In the genomic region with DNA sequence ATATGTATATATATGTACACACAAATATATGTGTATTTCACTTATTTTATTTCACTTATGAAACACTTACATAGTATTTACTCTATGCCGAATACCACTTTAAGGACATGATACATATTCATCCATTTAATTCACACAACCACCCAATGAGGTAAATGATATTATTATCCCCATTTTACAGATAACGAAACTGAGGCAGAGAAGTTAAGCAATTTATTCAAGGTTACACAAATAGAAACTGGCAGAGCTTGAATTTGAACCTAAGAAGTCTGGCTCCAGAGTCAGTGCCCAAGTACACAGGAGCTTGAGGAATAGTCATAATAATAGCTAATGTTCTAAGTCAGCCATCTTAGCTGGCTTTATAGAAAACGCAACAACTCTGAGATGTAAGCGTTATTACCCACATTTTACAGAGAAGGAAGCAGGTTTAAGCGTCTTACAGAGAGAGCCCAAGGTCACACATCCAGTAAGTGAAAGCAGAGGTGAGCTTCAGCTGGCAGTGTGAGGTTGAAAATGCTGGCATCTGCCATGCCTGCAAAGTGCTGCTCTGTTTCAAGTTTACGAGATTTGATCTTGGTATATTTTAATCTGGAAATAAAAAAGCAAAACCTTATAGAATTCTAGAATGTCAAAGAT, we compare ENCODE assay signal across 1 cellular context.
TF ChIP-seq lines count a peak whose summit lies in the region.

No MANE protein-coding gene starts in this region.

TF ChIP-seq in K562, 482 proteins besides CTCF, POLR2A, EP300 and RAD21 (continued from another document):
- TF ChIP-seq FOXK2 (conservative IDR thresholded peaks at IDR 0.05 in 1 of 2, IDR thresholded peaks at IDR 0.05 in 1 of 2; ENCODE audit: low read depth in 2 of 2), result no peak
- TF ChIP-seq TARDBP (IDR thresholded peaks at IDR 0.05), result no peak
- TF ChIP-seq KLF16 (IDR thresholded peaks at IDR 0.05), result no peak
- TF ChIP-seq SUPT5H (IDR thresholded peaks at IDR 0.05), result no peak
- TF ChIP-seq SMARCA5 (IDR thresholded peaks at IDR 0.05), result peak; percentile 60; the same call in 1 of the 2 replicates
- peak; percentile 95 for TF ChIP-seq ADNP (tag; IDR thresholded peaks at IDR 0.05)
- TF ChIP-seq RBM25 (IDR thresholded peaks at IDR 0.05; ENCODE audit: low read depth, low read length, severe bottlenecking), result peak; percentile 88
- TF ChIP-seq RCOR1 (IDR thresholded peaks at IDR 0.05; ENCODE audit: borderline replicate concordance in 1 of 2, low read depth in 2 of 2, low read length in 2 of 2), result peak in 1 of 2 experiments; percentile 61; a peak in 1 of 4 replicates
- 0 out of 2 replicates have a peak, but pooled peaks have one; percentile 40 for TF ChIP-seq CBX1 (IDR thresholded peaks at IDR 0.05; ENCODE audit: low read depth)
- TF ChIP-seq TOE1 (IDR thresholded peaks at IDR 0.05; ENCODE audit: borderline replicate concordance), result no peak
- TF ChIP-seq TOE1 (CRISPR knock-in tag; IDR thresholded peaks at IDR 0.05; ENCODE audit: borderline replicate concordance, low read depth), result no peak
